ENCODE assay signal across 26 cellular contexts in the genomic region with DNA sequence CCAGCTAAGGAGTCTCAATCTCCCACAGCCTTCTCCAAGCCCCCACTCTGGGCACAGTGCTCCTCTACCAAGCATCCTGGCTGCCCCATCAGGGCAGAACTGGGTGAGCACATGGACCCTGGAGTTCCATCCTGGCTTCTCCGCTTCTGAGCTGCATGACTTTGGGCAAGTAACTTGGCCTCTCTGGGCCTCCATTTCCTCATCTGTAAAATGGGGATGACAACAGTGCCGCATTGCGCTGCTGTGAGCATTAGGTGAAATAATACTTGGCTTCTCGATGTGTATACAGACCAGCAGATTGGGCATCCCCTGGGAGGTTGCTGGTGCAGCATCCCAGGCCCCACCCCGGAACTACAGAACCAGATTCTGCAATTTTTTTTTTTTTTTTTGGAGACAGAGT. TPM values are rescaled to one million over a fixed set of nuclear protein-coding genes. Genes with fewer than 3 reads are reported as not detected.
DNase-seq lines count a peak whose midpoint lies in the region; ATAC-seq, FAIRE-seq and TF ChIP-seq lines count a peak whose summit lies in the region.
"Had no signal": no experiment of that assay in that cellular context is flagged by ENCODE, and none has a peak within 500 bp of the region (broad histone marks: within the 10 kb centered on the region; RNA-seq: fewer than 3 reads in every experiment).

No MANE protein-coding gene starts in this region.

- H3K9me3 Mint-ChIP-seq in endodermal cell: no peaks in the 10 kb centered on the region
- H3K9me3 Mint-ChIP-seq in activated CD4-positive, alpha-beta memory T cell treated with anti-CD3 and anti-CD28 coated beads for 36 hours: no peaks in the 10 kb centered on the region
- H3K9me3 Mint-ChIP-seq: CD14-positive monocyte; CD4-positive, alpha-beta T cell; CD8-positive, alpha-beta memory T cell had no signal

- H3K4me3 Mint-ChIP-seq in endodermal cell: no peak overlapping the region
- no peak overlapping the region for H3K4me3 Mint-ChIP-seq in activated CD4-positive, alpha-beta memory T cell treated with anti-CD3 and anti-CD28 coated beads for 36 hours
- H3K4me3 Mint-ChIP-seq: CD14-positive monocyte; CD4-positive, alpha-beta T cell; CD8-positive, alpha-beta memory T cell had no signal

- SMC1A ChIA-PET in GM12878 (lab: Charles Lee; ENCODE audit: uncharacterized antibody, unreplicated experiment): no interaction called here

- H3K4me1 ChIP-seq in HepG2 (ENCODE audit: insufficient read depth, low read length): peaks cover 32% of the 10 kb centered on the region
- H3K4me1 ChIP-seq in right lobe of liver: no peaks in the 10 kb centered on the region
- no peaks in the 10 kb centered on the region for H3K4me1 ChIP-seq in GM12878 (ENCODE audit: control insufficient read depth, insufficient read depth, low read length)
- peaks cover 7% of the 10 kb centered on the region for H3K4me1 ChIP-seq in endodermal cell (ENCODE audit: control insufficient read depth, insufficient read depth, low read length)
- H3K4me1 ChIP-seq: BE2C had no signal

- peaks cover 28% of the 10 kb centered on the region for H3K4me1 Mint-ChIP-seq in endodermal cell
- no peaks in the 10 kb centered on the region for H3K4me1 Mint-ChIP-seq in activated CD4-positive, alpha-beta memory T cell treated with anti-CD3 and anti-CD28 coated beads for 36 hours (ENCODE audit: low read depth)
- H3K4me1 Mint-ChIP-seq: CD14-positive monocyte; CD8-positive, alpha-beta memory T cell had no signal

- intact Hi-C loops in HepG2 (cut with micrococcal nuclease; ENCODE audit: unreplicated experiment): no loop called here
- intact Hi-C loops in right lobe of liver (cut with DNase I): no loop called here
- intact Hi-C loops in GM12878 (cut with micrococcal nuclease; ENCODE audit: unreplicated experiment): no loop called here
- intact Hi-C loops in activated CD4-positive, alpha-beta memory T cell treated with anti-CD3 and anti-CD28 coated beads for 36 hours (cut with micrococcal nuclease): no loop called here

- H3K4me3 ChIP-seq in HepG2 (replicated peaks in 1 of 3; ENCODE audit: insufficient read depth in 1 of 3, low read depth in 2 of 3, low read length in 3 of 3) (no peak overlapping the region), right lobe of liver (no peak overlapping the region), GM12878 (no peak overlapping the region), endodermal cell (ENCODE audit: low read length) (no peak overlapping the region)
- H3K4me3 ChIP-seq: A549; BLaER1 treated with 17β-estradiol and CSF1 and Interleukin-3, amounts not matched to agents 10 nM and 100 nM had no signal

- TF ChIP-seq CTCF in HepG2 (CRISPR knock-in tag; IDR thresholded peaks at IDR 0.05) (no peak), right lobe of liver (IDR thresholded peaks at IDR 0.05) (no peak), GM12878 (IDR thresholded peaks at IDR 0.05 in 2 of 3, conservative IDR thresholded peaks at IDR 0.05 in 1 of 3; ENCODE audit: control insufficient read depth in 2 of 3, extremely low read depth in 1 of 3, insufficient read depth in 1 of 3, low read depth in 3 of 3, low read length in 3 of 3) (no peak), endodermal cell (conservative IDR thresholded peaks at IDR 0.05) (no peak)

- no peaks in the 10 kb centered on the region for H4K20me1 ChIP-seq in HepG2 (ENCODE audit: insufficient read depth, low read length)
- H4K20me1 ChIP-seq in GM12878 (ENCODE audit: control insufficient read depth, insufficient read depth): no peaks in the 10 kb centered on the region
- H4K20me1 ChIP-seq: BLaER1 treated with 17β-estradiol and CSF1 and Interleukin-3, amounts not matched to agents 10 nM and 100 nM had no signal

- FAIRE-seq in HepG2 (lab: Jason Lieb, UNC): no peak
- no peak for FAIRE-seq in GM12878 (lab: Jason Lieb, UNC)
- FAIRE-seq: A549, D721Med, GM12891, GM18507 had no signal

- H2AFZ ChIP-seq in HepG2 (ENCODE audit: low read length): no peak overlapping the region
- no peak overlapping the region for H2AFZ ChIP-seq in GM12878 (ENCODE audit: control insufficient read depth, low read depth, low read length)

- TF ChIP-seq RAD21 in HepG2 (CRISPR knock-in tag; IDR thresholded peaks at IDR 0.05): no peak
- no peak for TF ChIP-seq RAD21 in GM12878 (IDR thresholded peaks at IDR 0.05; ENCODE audit: insufficient read depth, low read depth, low read length)

- BruUV-seq in HepG2 (replicated peaks; lab: Mats Ljungman, UMichigan) (no TSS peak), GM12878 (replicated peaks; lab: Mats Ljungman, UMichigan) (no TSS peak)

- H3K36me3 ChIP-seq in HepG2 (replicated peaks in 1 of 2; ENCODE audit: control insufficient read depth in 1 of 2, insufficient read depth in 2 of 2, low read length in 2 of 2) (no peaks in the 10 kb centered on the region), right lobe of liver (no peaks in the 10 kb centered on the region), GM12878 (ENCODE audit: control insufficient read depth in 2 of 2, insufficient read depth in 2 of 2, low read length in 1 of 2) (no peaks in the 10 kb centered on the region), endodermal cell (ENCODE audit: control insufficient read depth, insufficient read depth, low read length) (no peaks in the 10 kb centered on the region)
- H3K36me3 ChIP-seq: BE2C; BLaER1 treated with 17β-estradiol and CSF1 and Interleukin-3, amounts not matched to agents 10 nM and 100 nM had no signal

- H3K27me3 Mint-ChIP-seq in endodermal cell (ENCODE audit: insufficient read depth): no peaks in the 10 kb centered on the region
- H3K27me3 Mint-ChIP-seq in activated CD4-positive, alpha-beta memory T cell treated with anti-CD3 and anti-CD28 coated beads for 36 hours: peaks cover 3% of the 10 kb centered on the region

- ATAC-seq in HepG2: no peak
- no peak for ATAC-seq in right lobe of liver
- no peak for ATAC-seq in GM12878
- no peak for ATAC-seq in GM21529 (IDR thresholded peaks at IDR 0.05; ENCODE audit: unreplicated experiment)
- ATAC-seq: A549, HCT116 had no signal

- H3K27ac Mint-ChIP-seq in endodermal cell: peak overlapping the region; percentile 35
- no peak overlapping the region for H3K27ac Mint-ChIP-seq in activated CD4-positive, alpha-beta memory T cell treated with anti-CD3 and anti-CD28 coated beads for 36 hours
- H3K27ac Mint-ChIP-seq: CD14-positive monocyte; CD4-positive, alpha-beta T cell had no signal

- no peaks in the 10 kb centered on the region for H3K9me3 ChIP-seq in HepG2 (ENCODE audit: low read length)
- H3K9me3 ChIP-seq in right lobe of liver: no peaks in the 10 kb centered on the region
- H3K9me3 ChIP-seq in GM12878 (replicated peaks; ENCODE audit: control insufficient read depth, insufficient read depth, low read length): no peaks in the 10 kb centered on the region
- no peaks in the 10 kb centered on the region for H3K9me3 ChIP-seq in endodermal cell (ENCODE audit: control insufficient read depth, low read length)
- H3K9me3 ChIP-seq: A549; BE2C; BLaER1 treated with 17β-estradiol and CSF1 and Interleukin-3, amounts not matched to agents 10 nM and 100 nM had no signal

- 74% methylated on average over 5 of the region's 5 CpGs for WGBS in HepG2 (ENCODE audit: low lambda C conversion rate)
- no CpG with 5 or more reads among the region's 5 CpGs for WGBS in right lobe of liver (ENCODE audit: insufficient coverage, low coverage, low lambda C conversion rate, missing lambda C conversion rate)
- 57% methylated on average over 5 of the region's 5 CpGs for WGBS in GM12878 (ENCODE audit: insufficient coverage, insufficient replicate concordance, low lambda C conversion rate, missing lambda C conversion rate)
- WGBS in endodermal cell (ENCODE audit: insufficient coverage in 1 of 2, insufficient read length in 1 of 2), 2 experiments: 95 to 100% methylated on average over 3 to 5 of the region's 5 CpGs

- TF ChIP-seq POLR2A in HepG2 (IDR thresholded peaks at IDR 0.05; ENCODE audit: insufficient read depth in 1 of 2, low read depth in 2 of 2, low read length in 2 of 2): no peak
- no peak for TF ChIP-seq POLR2A in right lobe of liver (IDR thresholded peaks at IDR 0.05)
- TF ChIP-seq POLR2A in GM12878 (IDR thresholded peaks at IDR 0.05; ENCODE audit: low read depth, low read length): no peak

- H3K27ac ChIP-seq in HepG2 (ENCODE audit: extremely low read length, insufficient read depth, low read length) (no peak overlapping the region), right lobe of liver (no peak overlapping the region), GM12878 (ENCODE audit: control insufficient read depth, insufficient read depth) (no peak overlapping the region), endodermal cell (ENCODE audit: low read depth, low read length) (no peak overlapping the region)
- H3K27ac ChIP-seq: A549; BLaER1 treated with 17β-estradiol and CSF1 and Interleukin-3, amounts not matched to agents 10 nM and 100 nM had no signal

- H3K79me2 ChIP-seq in HepG2 (ENCODE audit: insufficient read depth, low read length): no peaks in the 10 kb centered on the region
- H3K79me2 ChIP-seq in GM12878 (ENCODE audit: control insufficient read depth, insufficient read depth, low read length): no peaks in the 10 kb centered on the region

- H3K4me2 ChIP-seq in HepG2 (ENCODE audit: low read depth, low read length) (no peak overlapping the region), GM12878 (ENCODE audit: control insufficient read depth, insufficient read depth) (no peak overlapping the region)
- H3K4me2 ChIP-seq: A549; BLaER1 treated with 17β-estradiol and CSF1 and Interleukin-3, amounts not matched to agents 10 nM and 100 nM had no signal

- POLR2A ChIA-PET in HepG2 (lab: Yijun Ruan, JAX): interaction anchor here (1.1 kb wide), 1 partner anchor 30 kb away, joined by 4 read pairs; no protein-coding TSS in a partner anchor
- POLR2A ChIA-PET in GM12878 (lab: Charles Lee): interaction anchor here (0.7 kb wide), 1 partner anchor 91 kb away, joined by 3 read pairs; no protein-coding TSS in a partner anchor
- POLR2A ChIA-PET in activated CD4-positive, alpha-beta memory T cell treated with anti-CD3 and anti-CD28 coated beads for 36 hours (lab: Charles Lee): interaction anchor here (0.7 kb wide), 1 partner anchor 124 kb away, joined by 3 read pairs; no protein-coding TSS in a partner anchor

- H3K27me3 ChIP-seq in HepG2 (ENCODE audit: control insufficient read depth in 1 of 2, insufficient read depth in 2 of 2, low read length in 2 of 2) (peaks cover 10 to 32% of the 10 kb centered on the region in 2 experiments), right lobe of liver (no peaks in the 10 kb centered on the region), GM12878 (replicated peaks in 1 of 2; ENCODE audit: control insufficient read depth in 2 of 2, insufficient read depth in 2 of 2, low read length in 1 of 2) (peaks cover 0 to 4% of the 10 kb centered on the region in 2 experiments; a peak in 2 of 4 replicates), endodermal cell (ENCODE audit: control insufficient read depth, insufficient read depth, low read length, poor library complexity, severe bottlenecking) (no peaks in the 10 kb centered on the region)
- H3K27me3 ChIP-seq: BE2C; BLaER1 treated with 17β-estradiol and CSF1 and Interleukin-3, amounts not matched to agents 10 nM and 100 nM had no signal

- RAD21 ChIA-PET in GM12878 (lab: Charles Lee; ENCODE audit: unreplicated experiment): no interaction called here

- TF ChIP-seq EP300 in HepG2 (IDR thresholded peaks at IDR 0.05; ENCODE audit: low read depth in 2 of 2, low read length in 2 of 2): no peak
- no peak for TF ChIP-seq EP300 in HepG2 (CRISPR knock-in tag; IDR thresholded peaks at IDR 0.05; ENCODE audit: borderline replicate concordance)
- TF ChIP-seq EP300 in GM12878 (IDR thresholded peaks at IDR 0.05; ENCODE audit: borderline replicate concordance in 1 of 2, control insufficient read depth in 1 of 2, low read depth in 2 of 2, low read length in 2 of 2): no peak

- in situ Hi-C loops in HepG2 (cut with HindIII; ENCODE audit: extremely low pct_ligation_motif_present, low pct_unique_long_range_greater_than_20kb): no loop called here
- in situ Hi-C loops in GM12878 (cut with MboI): no loop called here

- DNase-seq in HepG2 (ENCODE audit: low spot score): no peak
- DNase-seq in right lobe of liver: no peak
- DNase-seq in GM12878 (ENCODE audit: low read depth, low spot score): no peak
- DNase-seq in endodermal cell: no peak
- no peak for DNase-seq in activated CD4-positive, alpha-beta memory T cell treated with anti-CD3 and anti-CD28 coated beads for 36 hours
- DNase-seq in effector CD8-positive, alpha-beta T cell (lab: John Stamatoyannopoulos, UW): no peak
- DNase-seq: 8988T; ACHN; AML-193; BE2C; CD4-positive, alpha-beta T cell; CD8-positive, alpha-beta memory T cell; DMS 273 treated with DMSO at 0.1 percent for 48 hours; DMS79; EL; GDM1; GOT3; H7 had no signal

- H3K36me3 Mint-ChIP-seq in endodermal cell (ENCODE audit: low read depth): no peaks in the 10 kb centered on the region
- no peaks in the 10 kb centered on the region for H3K36me3 Mint-ChIP-seq in activated CD4-positive, alpha-beta memory T cell treated with anti-CD3 and anti-CD28 coated beads for 36 hours
- H3K36me3 Mint-ChIP-seq: CD14-positive monocyte; CD8-positive, alpha-beta memory T cell had no signal

- H3K9ac ChIP-seq in HepG2 (ENCODE audit: insufficient read depth, low read depth, low read length): no peak overlapping the region
- no peak overlapping the region for H3K9ac ChIP-seq in GM12878 (ENCODE audit: control insufficient read depth, insufficient read depth, low read length)
- no peak overlapping the region for H3K9ac ChIP-seq in endodermal cell (ENCODE audit: extremely low read depth, low read length, poor library complexity, severe bottlenecking)
- H3K9ac ChIP-seq: BLaER1 treated with 17β-estradiol and CSF1 and Interleukin-3, amounts not matched to agents 10 nM and 100 nM had no signal

- CTCF ChIA-PET in HepG2 (lab: Yijun Ruan, JAX; ENCODE audit: low intra/inter-chr PET ratio, low total read pairs) (no interaction called here), GM12878 (lab: Yijun Ruan, JAX) (no interaction called here)
- CTCF ChIA-PET in activated CD4-positive, alpha-beta memory T cell treated with anti-CD3 and anti-CD28 coated beads for 36 hours (lab: Charles Lee): no interaction called here

RNA-seq across cellular contexts. Expression of gene RIPOR3, which starts 8.3 kb away (rescaled TPM):
- total RNA-seq in HepG2 (2016; rRNA removed; fragmentation: Illumina TruSeq; extraction: Trizol) (not detected in 2 replicates), right lobe of liver (10 to 100 TPM in 2 of 6 experiments, 1 to 10 TPM in 4; 4.8 to 13.8 (median 8.9) TPM), GM12878 (2014; rRNA removed) (not detected in 2 replicates), GM12878 (2014; rRNA removed; fragmentation: Illumina TruSeq; extraction: Trizol) (not detected in 2 replicates), GM12878 (2021) (0.05 TPM in 1 of 2 replicates, not detected in the other), endodermal cell (1 to 10 TPM in 1 of 2 donors, under 1 TPM in 1; 0.46 to 1.4 TPM)
- total RNA-seq in HepG2 (2016; cell fraction: cytosol; rRNA removed; fragmentation: Illumina TruSeq; extraction: Trizol; ENCODE audit: low read depth): not detected in 2 replicates
- not detected in 2 replicates for total RNA-seq in HepG2 (2016; cell fraction: insoluble cytoplasmic fraction; rRNA removed; fragmentation: Illumina TruSeq; extraction: Trizol)
- total RNA-seq in HepG2 (2016; cell fraction: membrane; rRNA removed; fragmentation: Illumina TruSeq; extraction: Trizol): not detected in 2 replicates
- not detected in 2 replicates for total RNA-seq in HepG2 (2016; cell fraction: nucleus; rRNA removed; fragmentation: Illumina TruSeq; extraction: Trizol)
- polyA plus RNA-seq in HepG2 (2011; rRNA removed) (0.18 and 0.26 TPM in 2 replicates), GM12878 (2011; rRNA removed) (not detected in 2 replicates), GM12878 (2014; fragmentation: Illumina TruSeq; extraction: Trizol) (0.07 TPM in 1 of 2 replicates, not detected in the other), GM12878 (2014; fragmentation: Nextera tagmentation; extraction: Ambion mirVana) (not detected), GM12878 (2014; rRNA removed) (0.04 TPM in 1 of 2 replicates, not detected in the other), GM12878 (2016; fragmentation: Nextera tagmentation; extraction: Ambion mirVana) (under 1 TPM; 0.17 to 0.55 TPM)
- 0.05 TPM in 2 replicates for polyA plus RNA-seq in HepG2 (2011; cell fraction: cytosol; rRNA removed)
- 1.9 and 2.1 TPM in 2 replicates for polyA plus RNA-seq in HepG2 (2011; cell fraction: nucleus; rRNA removed)
- 0.11 and 0.36 TPM in 2 replicates for polyA plus RNA-seq in HepG2 (2012)
- polyA plus RNA-seq in HepG2 (2016; cell fraction: cytosol; fragmentation: Illumina TruSeq; extraction: Trizol; ENCODE audit: low read depth): not detected in 2 replicates
- polyA plus RNA-seq in HepG2 (2016; cell fraction: insoluble cytoplasmic fraction; fragmentation: Illumina TruSeq; extraction: Trizol; ENCODE audit: low read depth): not detected in 2 replicates
- polyA plus RNA-seq in HepG2 (2016; cell fraction: membrane; fragmentation: Illumina TruSeq; extraction: Trizol; ENCODE audit: low read depth): not detected in 2 replicates
- polyA plus RNA-seq in HepG2 (2016; cell fraction: nucleus; fragmentation: Illumina TruSeq; extraction: Trizol; ENCODE audit: insufficient read depth, low read depth): 0.13 TPM in 1 of 2 replicates, not detected in the other
- 0.42 TPM in 1 of 2 replicates, not detected in the other for polyA minus RNA-seq in HepG2 (2011; rRNA and poly(A)+ RNA removed; ENCODE audit: low replicate concordance)
- polyA minus RNA-seq in HepG2 (2011; cell fraction: cytosol; rRNA and poly(A)+ RNA removed): not detected in 2 replicates
- 0.37 and 0.52 TPM in 2 replicates for polyA minus RNA-seq in HepG2 (2011; cell fraction: nucleus; rRNA and poly(A)+ RNA removed)
- total RNA-seq in GM12878 (2013; cell fraction: nucleolus; rRNA removed): not detected in 2 replicates
- polyA plus RNA-seq in GM12878 (2011; ENCODE audit: low read depth): 0.10 TPM
- not detected in 2 replicates for polyA plus RNA-seq in GM12878 (2011; cell fraction: cytosol; rRNA removed)
- 0.07 TPM in 1 of 2 replicates, not detected in the other for polyA plus RNA-seq in GM12878 (2011; cell fraction: nucleus; rRNA removed)
- 0.32 and 0.50 TPM in 2 replicates for polyA plus RNA-seq in GM12878 (2012)
- not detected in 2 replicates for polyA minus RNA-seq in GM12878 (2011; rRNA and poly(A)+ RNA removed)
- not detected in 2 replicates for polyA minus RNA-seq in GM12878 (2011; cell fraction: cytosol; rRNA and poly(A)+ RNA removed)
- polyA minus RNA-seq in GM12878 (2011; cell fraction: nucleus; rRNA and poly(A)+ RNA removed): not detected in 2 replicates
- 0.96 TPM for polyA plus RNA-seq in endodermal cell (2013, experiment 1 of 2)
- polyA plus RNA-seq in endodermal cell (2013, experiment 2 of 2): 0.25 TPM
- not detected for total RNA-seq in activated CD4-positive, alpha-beta memory T cell treated with anti-CD3 and anti-CD28 coated beads for 36 hours
- total RNA-seq: CD4-positive, alpha-beta T cell; CD8-positive, alpha-beta memory T cell had no signal
- polyA plus RNA-seq: CD14-positive monocyte had no signal

RNA-seq across cellular contexts. Expression of gene PARD6B, which starts 31.7 kb away (rescaled TPM):
- total RNA-seq in HepG2 (2016; rRNA removed; fragmentation: Illumina TruSeq; extraction: Trizol) (22.2 and 26.6 TPM in 2 replicates), right lobe of liver (10 to 100 TPM in 2 of 6 experiments, 1 to 10 TPM in 4; 6.6 to 11.1 (median 8.5) TPM), GM12878 (2014; rRNA removed) (2.1 and 2.6 TPM in 2 replicates), GM12878 (2014; rRNA removed; fragmentation: Illumina TruSeq; extraction: Trizol) (3.0 and 3.1 TPM in 2 replicates), GM12878 (2021) (4.3 and 4.7 TPM in 2 replicates), endodermal cell (10 to 100 TPM; 29.0 to 36.7 TPM)
- total RNA-seq in HepG2 (2016; cell fraction: cytosol; rRNA removed; fragmentation: Illumina TruSeq; extraction: Trizol; ENCODE audit: low read depth): 1.9 TPM in 2 replicates
- total RNA-seq in HepG2 (2016; cell fraction: insoluble cytoplasmic fraction; rRNA removed; fragmentation: Illumina TruSeq; extraction: Trizol): 21.4 and 26.1 TPM in 2 replicates
- 10.5 and 11.8 TPM in 2 replicates for total RNA-seq in HepG2 (2016; cell fraction: membrane; rRNA removed; fragmentation: Illumina TruSeq; extraction: Trizol)
- 12.5 and 14.9 TPM in 2 replicates for total RNA-seq in HepG2 (2016; cell fraction: nucleus; rRNA removed; fragmentation: Illumina TruSeq; extraction: Trizol)
- polyA plus RNA-seq in HepG2 (2011; rRNA removed) (6.0 and 6.9 TPM in 2 replicates), GM12878 (2011; rRNA removed) (1.3 and 2.6 TPM in 2 replicates), GM12878 (2014; fragmentation: Illumina TruSeq; extraction: Trizol) (0.65 and 1.1 TPM in 2 replicates), GM12878 (2014; fragmentation: Nextera tagmentation; extraction: Ambion mirVana) (1 to 10 TPM in 1 of 2 experiments, under 1 TPM in 1; 0.57 to 1.9 TPM), GM12878 (2014; rRNA removed) (0.85 and 0.86 TPM in 2 replicates), GM12878 (2016; fragmentation: Nextera tagmentation; extraction: Ambion mirVana) (1 to 10 TPM; 2.5 to 3.0 TPM)
- polyA plus RNA-seq in HepG2 (2011; cell fraction: cytosol; rRNA removed): 2.8 and 4.1 TPM in 2 replicates
- polyA plus RNA-seq in HepG2 (2011; cell fraction: nucleus; rRNA removed): 2.6 and 3.1 TPM in 2 replicates
- 4.6 and 4.9 TPM in 2 replicates for polyA plus RNA-seq in HepG2 (2012)
- polyA plus RNA-seq in HepG2 (2016; cell fraction: cytosol; fragmentation: Illumina TruSeq; extraction: Trizol; ENCODE audit: low read depth): 0.35 and 0.57 TPM in 2 replicates
- polyA plus RNA-seq in HepG2 (2016; cell fraction: insoluble cytoplasmic fraction; fragmentation: Illumina TruSeq; extraction: Trizol; ENCODE audit: low read depth): 8.8 and 9.1 TPM in 2 replicates
- 2.6 and 2.7 TPM in 2 replicates for polyA plus RNA-seq in HepG2 (2016; cell fraction: membrane; fragmentation: Illumina TruSeq; extraction: Trizol; ENCODE audit: low read depth)
- polyA plus RNA-seq in HepG2 (2016; cell fraction: nucleus; fragmentation: Illumina TruSeq; extraction: Trizol; ENCODE audit: insufficient read depth, low read depth): 13.0 and 13.3 TPM in 2 replicates
- polyA minus RNA-seq in HepG2 (2011; rRNA and poly(A)+ RNA removed; ENCODE audit: low replicate concordance): 3.1 and 8.3 TPM in 2 replicates
- 22.0 and 24.4 TPM in 2 replicates for polyA minus RNA-seq in HepG2 (2011; cell fraction: cytosol; rRNA and poly(A)+ RNA removed)
- polyA minus RNA-seq in HepG2 (2011; cell fraction: nucleus; rRNA and poly(A)+ RNA removed): 10.6 and 14.4 TPM in 2 replicates
- total RNA-seq in GM12878 (2013; cell fraction: nucleolus; rRNA removed): 5.4 and 5.5 TPM in 2 replicates
- 0.54 TPM for polyA plus RNA-seq in GM12878 (2011; ENCODE audit: low read depth)
- 0.57 and 0.67 TPM in 2 replicates for polyA plus RNA-seq in GM12878 (2011; cell fraction: cytosol; rRNA removed)
- polyA plus RNA-seq in GM12878 (2011; cell fraction: nucleus; rRNA removed): 0.55 and 0.63 TPM in 2 replicates
- 0.60 and 0.88 TPM in 2 replicates for polyA plus RNA-seq in GM12878 (2012)
- polyA minus RNA-seq in GM12878 (2011; rRNA and poly(A)+ RNA removed): 1.2 and 1.8 TPM in 2 replicates
- 1.2 and 1.6 TPM in 2 replicates for polyA minus RNA-seq in GM12878 (2011; cell fraction: cytosol; rRNA and poly(A)+ RNA removed)
- polyA minus RNA-seq in GM12878 (2011; cell fraction: nucleus; rRNA and poly(A)+ RNA removed): 0.73 and 1.1 TPM in 2 replicates
- 5.8 TPM for polyA plus RNA-seq in endodermal cell (2013, experiment 1 of 2)
- polyA plus RNA-seq in endodermal cell (2013, experiment 2 of 2): 7.0 TPM
- total RNA-seq in activated CD4-positive, alpha-beta memory T cell treated with anti-CD3 and anti-CD28 coated beads for 36 hours: 1 to 10 TPM; 6.3 to 8.2 TPM
